1 cellular context compared by ENCODE assay signal in the genomic region with DNA sequence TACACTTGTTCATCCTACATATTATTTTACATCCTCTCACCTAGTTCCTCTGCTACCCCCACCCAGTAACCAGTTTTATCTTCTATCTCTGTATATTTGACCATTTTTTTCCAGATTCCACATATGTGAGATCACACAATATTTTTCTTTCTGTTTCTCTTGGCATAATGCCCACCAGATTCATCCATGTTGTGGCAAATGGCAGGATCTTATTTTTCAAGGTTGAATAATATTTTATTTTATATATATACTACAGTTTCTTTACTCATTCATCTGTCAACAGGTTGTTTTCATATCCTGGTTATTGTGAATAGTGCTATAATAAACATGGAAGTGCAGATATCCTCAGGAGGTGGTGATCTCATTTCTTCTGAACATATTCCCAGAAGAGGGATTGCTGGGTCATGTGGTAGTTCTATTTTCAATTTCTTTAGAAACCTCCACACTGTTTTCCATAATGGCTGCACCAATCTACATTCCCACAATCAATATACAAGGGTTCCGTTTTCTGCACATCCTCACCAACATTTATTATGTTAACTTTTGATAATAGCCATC.
TF ChIP-seq lines count a peak whose summit lies in the region.

No MANE protein-coding gene starts in this region.

TF ChIP-seq in GM12878, 131 proteins besides CTCF, POLR2A, EP300 and RAD21:
- no peak for TF ChIP-seq MEF2A (IDR thresholded peaks at IDR 0.05; ENCODE audit: insufficient read depth, low read depth, low read length)
- no peak for TF ChIP-seq SRF (IDR thresholded peaks at IDR 0.05; ENCODE audit: low read depth in 2 of 2, low read length in 2 of 2)
- TF ChIP-seq, protein P1, sequence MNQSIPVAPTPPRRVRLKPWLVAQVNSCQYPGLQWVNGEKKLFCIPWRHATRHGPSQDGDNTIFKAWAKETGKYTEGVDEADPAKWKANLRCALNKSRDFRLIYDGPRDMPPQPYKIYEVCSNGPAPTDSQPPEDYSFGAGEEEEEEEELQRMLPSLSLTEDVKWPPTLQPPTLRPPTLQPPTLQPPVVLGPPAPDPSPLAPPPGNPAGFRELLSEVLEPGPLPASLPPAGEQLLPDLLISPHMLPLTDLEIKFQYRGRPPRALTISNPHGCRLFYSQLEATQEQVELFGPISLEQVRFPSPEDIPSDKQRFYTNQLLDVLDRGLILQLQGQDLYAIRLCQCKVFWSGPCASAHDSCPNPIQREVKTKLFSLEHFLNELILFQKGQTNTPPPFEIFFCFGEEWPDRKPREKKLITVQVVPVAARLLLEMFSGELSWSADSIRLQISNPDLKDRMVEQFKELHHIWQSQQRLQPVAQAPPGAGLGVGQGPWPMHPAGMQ (IDR thresholded peaks at IDR 0.05; ENCODE audit: borderline replicate concordance): no peak
- no peak for TF ChIP-seq PML (IDR thresholded peaks at IDR 0.05; ENCODE audit: low read length)
- TF ChIP-seq MTA3 (IDR thresholded peaks at IDR 0.05; ENCODE audit: borderline replicate concordance, low read length): no peak
- TF ChIP-seq, protein P2, sequence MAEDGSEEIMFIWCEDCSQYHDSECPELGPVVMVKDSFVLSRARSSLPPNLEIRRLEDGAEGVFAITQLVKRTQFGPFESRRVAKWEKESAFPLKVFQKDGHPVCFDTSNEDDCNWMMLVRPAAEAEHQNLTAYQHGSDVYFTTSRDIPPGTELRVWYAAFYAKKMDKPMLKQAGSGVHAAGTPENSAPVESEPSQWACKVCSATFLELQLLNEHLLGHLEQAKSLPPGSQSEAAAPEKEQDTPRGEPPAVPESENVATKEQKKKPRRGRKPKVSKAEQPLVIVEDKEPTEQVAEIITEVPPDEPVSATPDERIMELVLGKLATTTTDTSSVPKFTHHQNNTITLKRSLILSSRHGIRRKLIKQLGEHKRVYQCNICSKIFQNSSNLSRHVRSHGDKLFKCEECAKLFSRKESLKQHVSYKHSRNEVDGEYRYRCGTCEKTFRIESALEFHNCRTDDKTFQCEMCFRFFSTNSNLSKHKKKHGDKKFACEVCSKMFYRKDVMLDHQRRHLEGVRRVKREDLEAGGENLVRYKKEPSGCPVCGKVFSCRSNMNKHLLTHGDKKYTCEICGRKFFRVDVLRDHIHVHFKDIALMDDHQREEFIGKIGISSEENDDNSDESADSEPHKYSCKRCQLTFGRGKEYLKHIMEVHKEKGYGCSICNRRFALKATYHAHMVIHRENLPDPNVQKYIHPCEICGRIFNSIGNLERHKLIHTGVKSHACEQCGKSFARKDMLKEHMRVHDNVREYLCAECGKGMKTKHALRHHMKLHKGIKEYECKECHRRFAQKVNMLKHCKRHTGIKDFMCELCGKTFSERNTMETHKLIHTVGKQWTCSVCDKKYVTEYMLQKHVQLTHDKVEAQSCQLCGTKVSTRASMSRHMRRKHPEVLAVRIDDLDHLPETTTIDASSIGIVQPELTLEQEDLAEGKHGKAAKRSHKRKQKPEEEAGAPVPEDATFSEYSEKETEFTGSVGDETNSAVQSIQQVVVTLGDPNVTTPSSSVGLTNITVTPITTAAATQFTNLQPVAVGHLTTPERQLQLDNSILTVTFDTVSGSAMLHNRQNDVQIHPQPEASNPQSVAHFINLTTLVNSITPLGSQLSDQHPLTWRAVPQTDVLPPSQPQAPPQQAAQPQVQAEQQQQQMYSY (CRISPR knock-in tag; IDR thresholded peaks at IDR 0.05): no peak
- TF ChIP-seq, protein P3, sequence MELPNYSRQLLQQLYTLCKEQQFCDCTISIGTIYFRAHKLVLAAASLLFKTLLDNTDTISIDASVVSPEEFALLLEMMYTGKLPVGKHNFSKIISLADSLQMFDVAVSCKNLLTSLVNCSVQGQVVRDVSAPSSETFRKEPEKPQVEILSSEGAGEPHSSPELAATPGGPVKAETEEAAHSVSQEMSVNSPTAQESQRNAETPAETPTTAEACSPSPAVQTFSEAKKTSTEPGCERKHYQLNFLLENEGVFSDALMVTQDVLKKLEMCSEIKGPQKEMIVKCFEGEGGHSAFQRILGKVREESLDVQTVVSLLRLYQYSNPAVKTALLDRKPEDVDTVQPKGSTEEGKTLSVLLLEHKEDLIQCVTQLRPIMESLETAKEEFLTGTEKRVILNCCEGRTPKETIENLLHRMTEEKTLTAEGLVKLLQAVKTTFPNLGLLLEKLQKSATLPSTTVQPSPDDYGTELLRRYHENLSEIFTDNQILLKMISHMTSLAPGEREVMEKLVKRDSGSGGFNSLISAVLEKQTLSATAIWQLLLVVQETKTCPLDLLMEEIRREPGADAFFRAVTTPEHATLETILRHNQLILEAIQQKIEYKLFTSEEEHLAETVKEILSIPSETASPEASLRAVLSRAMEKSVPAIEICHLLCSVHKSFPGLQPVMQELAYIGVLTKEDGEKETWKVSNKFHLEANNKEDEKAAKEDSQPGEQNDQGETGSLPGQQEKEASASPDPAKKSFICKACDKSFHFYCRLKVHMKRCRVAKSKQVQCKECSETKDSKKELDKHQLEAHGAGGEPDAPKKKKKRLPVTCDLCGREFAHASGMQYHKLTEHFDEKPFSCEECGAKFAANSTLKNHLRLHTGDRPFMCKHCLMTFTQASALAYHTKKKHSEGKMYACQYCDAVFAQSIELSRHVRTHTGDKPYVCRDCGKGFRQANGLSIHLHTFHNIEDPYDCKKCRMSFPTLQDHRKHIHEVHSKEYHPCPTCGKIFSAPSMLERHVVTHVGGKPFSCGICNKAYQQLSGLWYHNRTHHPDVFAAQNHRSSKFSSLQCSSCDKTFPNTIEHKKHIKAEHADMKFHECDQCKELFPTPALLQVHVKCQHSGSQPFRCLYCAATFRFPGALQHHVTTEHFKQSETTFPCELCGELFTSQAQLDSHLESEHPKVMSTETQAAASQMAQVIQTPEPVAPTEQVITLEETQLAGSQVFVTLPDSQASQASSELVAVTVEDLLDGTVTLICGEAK (IDR thresholded peaks at IDR 0.05; ENCODE audit: borderline replicate concordance): no peak
- TF ChIP-seq NRF1 (conservative IDR thresholded peaks at IDR 0.05; ENCODE audit: low read depth, low read length): no peak
- TF ChIP-seq MYB (IDR thresholded peaks at IDR 0.05; ENCODE audit: borderline replicate concordance, low read depth, low read length): no peak
- TF ChIP-seq, protein P4, sequence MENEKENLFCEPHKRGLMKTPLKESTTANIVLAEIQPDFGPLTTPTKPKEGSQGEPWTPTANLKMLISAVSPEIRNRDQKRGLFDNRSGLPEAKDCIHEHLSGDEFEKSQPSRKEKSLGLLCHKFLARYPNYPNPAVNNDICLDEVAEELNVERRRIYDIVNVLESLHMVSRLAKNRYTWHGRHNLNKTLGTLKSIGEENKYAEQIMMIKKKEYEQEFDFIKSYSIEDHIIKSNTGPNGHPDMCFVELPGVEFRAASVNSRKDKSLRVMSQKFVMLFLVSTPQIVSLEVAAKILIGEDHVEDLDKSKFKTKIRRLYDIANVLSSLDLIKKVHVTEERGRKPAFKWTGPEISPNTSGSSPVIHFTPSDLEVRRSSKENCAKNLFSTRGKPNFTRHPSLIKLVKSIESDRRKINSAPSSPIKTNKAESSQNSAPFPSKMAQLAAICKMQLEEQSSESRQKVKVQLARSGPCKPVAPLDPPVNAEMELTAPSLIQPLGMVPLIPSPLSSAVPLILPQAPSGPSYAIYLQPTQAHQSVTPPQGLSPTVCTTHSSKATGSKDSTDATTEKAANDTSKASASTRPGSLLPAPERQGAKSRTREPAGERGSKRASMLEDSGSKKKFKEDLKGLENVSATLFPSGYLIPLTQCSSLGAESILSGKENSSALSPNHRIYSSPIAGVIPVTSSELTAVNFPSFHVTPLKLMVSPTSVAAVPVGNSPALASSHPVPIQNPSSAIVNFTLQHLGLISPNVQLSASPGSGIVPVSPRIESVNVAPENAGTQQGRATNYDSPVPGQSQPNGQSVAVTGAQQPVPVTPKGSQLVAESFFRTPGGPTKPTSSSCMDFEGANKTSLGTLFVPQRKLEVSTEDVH (IDR thresholded peaks at IDR 0.05; ENCODE audit: low read depth, partially characterized antibody): no peak
- TF ChIP-seq ETV6 (conservative IDR thresholded peaks at IDR 0.05 in 1 of 2, IDR thresholded peaks at IDR 0.05 in 1 of 2; ENCODE audit: borderline replicate concordance in 1 of 2, low read depth in 1 of 2): no peak
- TF ChIP-seq HDAC2 (IDR thresholded peaks at IDR 0.05): no peak
- TF ChIP-seq, protein P5, sequence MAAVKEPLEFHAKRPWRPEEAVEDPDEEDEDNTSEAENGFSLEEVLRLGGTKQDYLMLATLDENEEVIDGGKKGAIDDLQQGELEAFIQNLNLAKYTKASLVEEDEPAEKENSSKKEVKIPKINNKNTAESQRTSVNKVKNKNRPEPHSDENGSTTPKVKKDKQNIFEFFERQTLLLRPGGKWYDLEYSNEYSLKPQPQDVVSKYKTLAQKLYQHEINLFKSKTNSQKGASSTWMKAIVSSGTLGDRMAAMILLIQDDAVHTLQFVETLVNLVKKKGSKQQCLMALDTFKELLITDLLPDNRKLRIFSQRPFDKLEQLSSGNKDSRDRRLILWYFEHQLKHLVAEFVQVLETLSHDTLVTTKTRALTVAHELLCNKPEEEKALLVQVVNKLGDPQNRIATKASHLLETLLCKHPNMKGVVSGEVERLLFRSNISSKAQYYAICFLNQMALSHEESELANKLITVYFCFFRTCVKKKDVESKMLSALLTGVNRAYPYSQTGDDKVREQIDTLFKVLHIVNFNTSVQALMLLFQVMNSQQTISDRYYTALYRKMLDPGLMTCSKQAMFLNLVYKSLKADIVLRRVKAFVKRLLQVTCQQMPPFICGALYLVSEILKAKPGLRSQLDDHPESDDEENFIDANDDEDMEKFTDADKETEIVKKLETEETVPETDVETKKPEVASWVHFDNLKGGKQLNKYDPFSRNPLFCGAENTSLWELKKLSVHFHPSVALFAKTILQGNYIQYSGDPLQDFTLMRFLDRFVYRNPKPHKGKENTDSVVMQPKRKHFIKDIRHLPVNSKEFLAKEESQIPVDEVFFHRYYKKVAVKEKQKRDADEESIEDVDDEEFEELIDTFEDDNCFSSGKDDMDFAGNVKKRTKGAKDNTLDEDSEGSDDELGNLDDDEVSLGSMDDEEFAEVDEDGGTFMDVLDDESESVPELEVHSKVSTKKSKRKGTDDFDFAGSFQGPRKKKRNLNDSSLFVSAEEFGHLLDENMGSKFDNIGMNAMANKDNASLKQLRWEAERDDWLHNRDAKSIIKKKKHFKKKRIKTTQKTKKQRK (IDR thresholded peaks at IDR 0.05; ENCODE audit: low read depth, low read length): no peak
- TF ChIP-seq CREB1 (IDR thresholded peaks at IDR 0.05; ENCODE audit: low read depth): no peak
